In the genomic region with DNA sequence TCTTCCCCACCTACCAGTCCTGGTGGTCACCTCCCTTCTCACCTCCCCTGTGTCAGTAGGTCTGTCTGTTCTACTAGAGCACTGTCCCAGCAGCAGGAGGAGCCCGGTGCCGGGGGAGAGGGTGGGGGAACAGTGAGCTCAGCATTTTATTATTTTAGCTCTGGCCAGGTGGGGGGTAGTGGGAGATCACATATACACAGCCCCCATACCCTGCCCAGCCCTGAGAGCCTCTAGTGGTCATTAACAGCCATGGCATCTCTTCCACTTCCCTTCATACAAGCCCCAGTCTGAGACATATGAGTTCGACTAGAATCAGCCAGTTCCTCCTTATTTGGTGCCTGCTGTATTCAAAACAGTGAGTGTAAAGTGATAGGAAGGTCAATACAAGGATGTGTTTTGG, we compare ENCODE assay signal across 1 cellular context.
TF ChIP-seq lines count a peak whose summit lies in the region.

A gene (minus strand): TSS at position 72 of the 400 bp plus-strand sequence. CDS start 1,106 bp downstream, outside the sequence.

TF ChIP-seq in GM12878, 131 proteins besides CTCF, POLR2A, EP300 and RAD21:
- TF ChIP-seq TCF12 (IDR thresholded peaks at IDR 0.05; ENCODE audit: low read depth, low read length) (no peak), SPI1 (IDR thresholded peaks at IDR 0.05; ENCODE audit: borderline replicate concordance, insufficient read depth, low read depth, low read length) (peak; percentile 53; the same call in 1 of the 2 replicates)
